ENCODE assay signal across 11 cellular contexts in genomic region chr5:178267876-178268275, GRCh38.
"Had no signal": no experiment of that assay in that cellular context is flagged by ENCODE, and none has a peak within 500 bp of the region (broad histone marks: within the 10 kb centered on the region; RNA-seq: fewer than 3 reads in every experiment).

No MANE protein-coding gene starts in this region.

- H3K9ac ChIP-seq: GM23248 had no signal

- H3K4me1 ChIP-seq: HAP-1 had no signal

- H3K9me3 ChIP-seq: HAP-1 had no signal

- H3K36me3 ChIP-seq: HAP-1 had no signal

- ATAC-seq: GM23338, HCT116 had no signal

- H3K27ac ChIP-seq: GM23248 had no signal

- H3K4me3 ChIP-seq: GM23248, GM23338, HAP-1 had no signal

- FAIRE-seq: H1, H54 had no signal

- DNase-seq: GM23248, GOT3, H7, H9, HCEC 1CT, HFFc6 had no signal
